In genomic region chr1:78627321-78627720, GRCh38 we compare ENCODE assay signal across 30 cellular contexts. TPM values are rescaled to one million over a fixed set of nuclear protein-coding genes. Genes with fewer than 3 reads are reported as not detected.
A peak's percentile ranks its signal among the peaks of the same experiment; 100 is the strongest.
DNase-seq lines count a peak whose midpoint lies in the region; ATAC-seq, FAIRE-seq and TF ChIP-seq lines count a peak whose summit lies in the region.
"Had no signal": no experiment of that assay in that cellular context is flagged by ENCODE, and none has a peak within 500 bp of the region (broad histone marks: within the 10 kb centered on the region; RNA-seq: fewer than 3 reads in every experiment).

No MANE protein-coding gene starts in this region.

- no peak for ATAC-seq in activated CD4-positive, alpha-beta T cell treated with anti-CD3 and anti-CD28 coated beads for 36 hours
- ATAC-seq: heart left ventricle, left cardiac atrium had no signal

- FAIRE-seq in colon (lab: Jason Lieb, UNC): peak; percentile 47
- peak; percentile 11 for FAIRE-seq in kidney (lab: Jason Lieb, UNC)
- FAIRE-seq: bronchial epithelial cell, H1 had no signal

- TF ChIP-seq CTCF in kidney (IDR thresholded peaks at IDR 0.05; ENCODE audit: borderline replicate concordance, extremely low read depth, insufficient read depth): no peak
- no peak for TF ChIP-seq CTCF in progenitor cell of endocrine pancreas (IDR thresholded peaks at IDR 0.05; ENCODE audit: unreplicated experiment)

- H3K4me1 Mint-ChIP-seq in activated CD4-positive, alpha-beta T cell treated with anti-CD3 and anti-CD28 coated beads, Interleukin-2, amount 10 ng/mL, durations not matched to agents 7 days and 5 days: peaks cover 58% of the 10 kb centered on the region
- H3K4me1 Mint-ChIP-seq in activated CD4-positive, alpha-beta T cell treated with anti-CD3 and anti-CD28 coated beads for 36 hours: peaks cover 48% of the 10 kb centered on the region
- H3K4me1 Mint-ChIP-seq in progenitor cell of endocrine pancreas (ENCODE audit: low read depth): no peaks in the 10 kb centered on the region

- H3K27ac ChIP-seq in kidney (ENCODE audit: low read depth in 2 of 2, low read length in 2 of 2): no peak overlapping the region
- H3K27ac ChIP-seq: adrenal gland, colonic mucosa, heart left ventricle, neutrophil, Peyer's patch, SJSA1, skin epidermis had no signal

- H3K4me3 Mint-ChIP-seq in activated CD4-positive, alpha-beta T cell treated with anti-CD3 and anti-CD28 coated beads, Interleukin-2, amount 10 ng/mL, durations not matched to agents 7 days and 5 days: peak overlapping the region; percentile 66
- H3K4me3 Mint-ChIP-seq in activated CD4-positive, alpha-beta T cell treated with anti-CD3 and anti-CD28 coated beads for 36 hours: no peak overlapping the region
- H3K4me3 Mint-ChIP-seq in progenitor cell of endocrine pancreas (ENCODE audit: low read depth): no peak overlapping the region
- H3K4me3 Mint-ChIP-seq: CD8-positive, alpha-beta memory T cell had no signal

- no peak for DNase-seq in activated CD4-positive, alpha-beta T cell treated with anti-CD3 and anti-CD28 coated beads, Interleukin-2, amount 10 ng/mL, durations not matched to agents 7 days and 5 days
- no peak for DNase-seq in activated CD4-positive, alpha-beta T cell treated with anti-CD3 and anti-CD28 coated beads for 36 hours
- DNase-seq in LHCN-M2 (ENCODE audit: low read depth): peak; percentile 28
- no peak for DNase-seq in kidney
- no peak for DNase-seq in posterior vena cava (ENCODE audit: low spot score)
- DNase-seq in hippocampal formation (lab: John Stamatoyannopoulos, UW): no peak
- DNase-seq in progenitor cell of endocrine pancreas (ENCODE audit: low spot score, unreplicated experiment): no peak
- DNase-seq: activated CD4-positive, alpha-beta T cell treated with anti-CD3 and anti-CD28 coated beads for 48 hours; activated gamma-delta T cell; adrenal gland; CD8-positive, alpha-beta memory T cell; colonic mucosa; DMS53; effector memory CD4-positive, alpha-beta T cell; heart left ventricle; KBM-7; left cardiac atrium; NCI-H1436 treated with DMSO at 0.1 percent for 48 hours; NK-92 treated with Interleukin-12 subunit alpha and Interleukin-12 subunit beta, amount 100 ng/mL, for 24 hours; Peyer's patch; stimulated activated CD4-positive, alpha-beta T cell treated with anti-CD3 and anti-CD28 coated beads, Interleukin-1b, Interleukin-23, amount 100 ng/mL, for 48 hours; T-helper 1 cell; trophoblast cell had no signal

- H3K9me3 Mint-ChIP-seq in activated CD4-positive, alpha-beta T cell treated with anti-CD3 and anti-CD28 coated beads, Interleukin-2, amount 10 ng/mL, durations not matched to agents 7 days and 5 days: no peaks in the 10 kb centered on the region
- no peaks in the 10 kb centered on the region for H3K9me3 Mint-ChIP-seq in activated CD4-positive, alpha-beta T cell treated with anti-CD3 and anti-CD28 coated beads for 36 hours (ENCODE audit: low read depth)
- H3K9me3 Mint-ChIP-seq in progenitor cell of endocrine pancreas (ENCODE audit: low read depth): no peaks in the 10 kb centered on the region
- H3K9me3 Mint-ChIP-seq: CD8-positive, alpha-beta memory T cell had no signal

- peaks cover 84% of the 10 kb centered on the region for H3K36me3 Mint-ChIP-seq in activated CD4-positive, alpha-beta T cell treated with anti-CD3 and anti-CD28 coated beads, Interleukin-2, amount 10 ng/mL, durations not matched to agents 7 days and 5 days (ENCODE audit: low read depth)
- peaks cover 33% of the 10 kb centered on the region for H3K36me3 Mint-ChIP-seq in activated CD4-positive, alpha-beta T cell treated with anti-CD3 and anti-CD28 coated beads for 36 hours (ENCODE audit: low read depth)
- H3K36me3 Mint-ChIP-seq in progenitor cell of endocrine pancreas (ENCODE audit: insufficient read depth): no peaks in the 10 kb centered on the region

- CTCF ChIA-PET in activated CD4-positive, alpha-beta T cell treated with anti-CD3 and anti-CD28 coated beads, Interleukin-2, amount 10 ng/mL, durations not matched to agents 7 days and 5 days (lab: Charles Lee): interaction anchor here (1.1 to 2.9 kb wide), 3 partner anchors 10 to 39 kb away, joined by 4 to 12 read pairs (median 9); no protein-coding TSS in a partner anchor
- CTCF ChIA-PET in activated CD4-positive, alpha-beta T cell treated with anti-CD3 and anti-CD28 coated beads for 36 hours (lab: Charles Lee): interaction anchor here (0.8 to 1.8 kb wide), 9 partner anchors 9 to 53 kb away, joined by 3 to 15 read pairs (median 4); partner anchors contain the start of gene IFI44

- POLR2A ChIA-PET in activated CD4-positive, alpha-beta T cell treated with anti-CD3 and anti-CD28 coated beads, Interleukin-2, amount 10 ng/mL, durations not matched to agents 7 days and 5 days (lab: Charles Lee): interaction anchor here (0.8 to 1.3 kb wide), 4 partner anchors 22 to 31 kb away, joined by 3 read pairs; partner anchors contain the start of gene IFI44
- POLR2A ChIA-PET in activated CD4-positive, alpha-beta T cell treated with anti-CD3 and anti-CD28 coated beads for 36 hours (lab: Charles Lee): interaction anchor here (0.6 kb wide), 1 partner anchor 650 kb away, joined by 3 read pairs; no protein-coding TSS in a partner anchor

- H3K27me3 Mint-ChIP-seq in activated CD4-positive, alpha-beta T cell treated with anti-CD3 and anti-CD28 coated beads, Interleukin-2, amount 10 ng/mL, durations not matched to agents 7 days and 5 days: no peaks in the 10 kb centered on the region
- H3K27me3 Mint-ChIP-seq in activated CD4-positive, alpha-beta T cell treated with anti-CD3 and anti-CD28 coated beads for 36 hours: no peaks in the 10 kb centered on the region
- H3K27me3 Mint-ChIP-seq in progenitor cell of endocrine pancreas: peaks cover 9% of the 10 kb centered on the region
- H3K27me3 Mint-ChIP-seq: CD8-positive, alpha-beta memory T cell had no signal

- H3K36me3 ChIP-seq in kidney (ENCODE audit: control insufficient read depth in 1 of 2, insufficient read depth in 2 of 2, low read length in 2 of 2): no peaks in the 10 kb centered on the region
- H3K36me3 ChIP-seq: adrenal gland, colonic mucosa, neutrophil, Peyer's patch, SJSA1 had no signal

- H3K9ac ChIP-seq in kidney (ENCODE audit: low read length in 2 of 2): no peak overlapping the region

- H3K9me3 ChIP-seq in kidney (ENCODE audit: control insufficient read depth in 1 of 2, low read length in 2 of 2): no peaks in the 10 kb centered on the region
- H3K9me3 ChIP-seq: adrenal gland, colonic mucosa, heart left ventricle, neutrophil, Peyer's patch, SJSA1 had no signal

- no peak overlapping the region for H3K27ac Mint-ChIP-seq in activated CD4-positive, alpha-beta T cell treated with anti-CD3 and anti-CD28 coated beads, Interleukin-2, amount 10 ng/mL, durations not matched to agents 7 days and 5 days
- H3K27ac Mint-ChIP-seq in activated CD4-positive, alpha-beta T cell treated with anti-CD3 and anti-CD28 coated beads for 36 hours: no peak overlapping the region
- H3K27ac Mint-ChIP-seq in progenitor cell of endocrine pancreas: no peak overlapping the region
- H3K27ac Mint-ChIP-seq: CD8-positive, alpha-beta memory T cell had no signal

- no peaks in the 10 kb centered on the region for H3K4me1 ChIP-seq in kidney (ENCODE audit: control insufficient read depth in 1 of 2, insufficient read depth in 1 of 2, low read depth in 1 of 2, low read length in 2 of 2)
- H3K4me1 ChIP-seq: colonic mucosa had no signal

- H3K4me3 ChIP-seq in kidney (ENCODE audit: low read length in 2 of 2): no peak overlapping the region
- H3K4me3 ChIP-seq: adrenal gland, colonic mucosa, Peyer's patch, SJSA1, skin epidermis had no signal

- intact Hi-C loops in activated CD4-positive, alpha-beta T cell treated with anti-CD3 and anti-CD28 coated beads for 36 hours (cut with DNase I, micrococcal nuclease): loop anchor here in 1 of 2 experiments (10.0 kb wide), 1 partner anchor 853 kb away; the partner anchor contains the start of gene MIGA1
- intact Hi-C loops in kidney (cut with DNase I): no loop called here
- intact Hi-C loops in posterior vena cava (cut with DNase I): no loop called here

RNA-seq across cellular contexts. Expression of gene IFI44L, which starts 7.1 kb away (rescaled TPM):
- total RNA-seq in activated CD4-positive, alpha-beta T cell treated with anti-CD3 and anti-CD28 coated beads, Interleukin-2, amount 10 ng/mL, durations not matched to agents 7 days and 5 days: 100 to 1,000 TPM; 358 to 374 TPM
- 10 to 100 TPM; 52.1 to 55.5 TPM for total RNA-seq in activated CD4-positive, alpha-beta T cell treated with anti-CD3 and anti-CD28 coated beads for 36 hours
- total RNA-seq in LHCN-M2 (2014; rRNA removed) (14.7 and 26.2 TPM in 2 replicates), kidney (20.6 TPM), posterior vena cava (10 to 100 TPM in 1 of 2 donors, 1 to 10 TPM in 1; 9.9 to 36.4 TPM), progenitor cell of endocrine pancreas (not detected in 2 replicates)
- polyA plus RNA-seq in LHCN-M2 (2012): 0.73 TPM
- 5.7 TPM for polyA plus RNA-seq in kidney (ENCODE audit: insufficient read depth, low read depth, low replicate concordance)
- total RNA-seq: bronchial epithelial cell, H1, HT1080 had no signal
- polyA plus RNA-seq: H1 had no signal

RNA-seq across cellular contexts. Expression of gene IFI44, which starts 22.3 kb away (rescaled TPM):
- 100 to 1,000 TPM; 187 to 190 TPM for total RNA-seq in activated CD4-positive, alpha-beta T cell treated with anti-CD3 and anti-CD28 coated beads, Interleukin-2, amount 10 ng/mL, durations not matched to agents 7 days and 5 days
- total RNA-seq in activated CD4-positive, alpha-beta T cell treated with anti-CD3 and anti-CD28 coated beads for 36 hours: 10 to 100 TPM; 43.1 to 55.4 TPM
- total RNA-seq in LHCN-M2 (2014; rRNA removed) (92.2 and 115 TPM in 2 replicates), kidney (42.3 TPM), posterior vena cava (10 to 100 TPM; 32.7 to 51.4 TPM), progenitor cell of endocrine pancreas (not detected in 2 replicates)
- polyA plus RNA-seq in LHCN-M2 (2012): 24.0 TPM
- polyA plus RNA-seq in kidney (ENCODE audit: insufficient read depth, low read depth, low replicate concordance): 21.9 TPM
- total RNA-seq: H1 had no signal
- polyA plus RNA-seq: H1 had no signal

Comparison
In these comparisons a context has a peak if more than half of its experiments do, and no peak if none do; other contexts are left out.
1. RNA of gene IFI44, which starts 22.3 kb away (total RNA-seq): 187 to 190 TPM in activated CD4-positive, alpha-beta T cell treated with anti-CD3 and anti-CD28 coated beads, Interleukin-2, amount 10 ng/mL, durations not matched to agents 7 days and 5 days, 92.2 to 115 TPM in LHCN-M2, 43.1 to 55.4 TPM in activated CD4-positive, alpha-beta T cell treated with anti-CD3 and anti-CD28 coated beads for 36 hours, 32.7 to 51.4 TPM in posterior vena cava and 42.3 TPM in kidney (single experiment); not detected in progenitor cell of endocrine pancreas; every median in the first group is over 10 times any median in the second.